In genomic region chr1:171741872-171742576, GRCh38 we compare ENCODE assay signal across 8 cellular contexts. TPM values are rescaled to one million over a fixed set of nuclear protein-coding genes. Genes with fewer than 3 reads are reported as not detected.
DNase-seq lines count a peak whose midpoint lies in the region; ATAC-seq and TF ChIP-seq lines count a peak whose summit lies in the region.

A gene with protein sequence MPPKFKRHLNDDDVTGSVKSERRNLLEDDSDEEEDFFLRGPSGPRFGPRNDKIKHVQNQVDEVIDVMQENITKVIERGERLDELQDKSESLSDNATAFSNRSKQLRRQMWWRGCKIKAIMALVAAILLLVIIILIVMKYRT (minus strand): TSS chr1:171742065. CDS start chr1:171738414, 3,651 bp downstream.

- peak within 1 kb of the TSS; percentile 96 for H3K4me3 ChIP-seq in WERI-Rb-1 (ENCODE audit: low read depth, low read length)
- peak within 1 kb of the TSS; percentile 87 to 92 (median 90) for H3K4me3 ChIP-seq in breast epithelium
- peak within 1 kb of the TSS; percentile 94 for H3K4me3 ChIP-seq in iPS-20b (ENCODE audit: low read length)
- H3K4me3 ChIP-seq in skin epidermis: peak within 1 kb of the TSS; percentile 77 to 96 (median 82)

- intact Hi-C loops in breast epithelium (cut with DNase I; ENCODE audit: low total_unique reads): no loop called here

- H3K36me3 ChIP-seq in WERI-Rb-1 (peaks cover 10% of the 10 kb centered on the region), breast epithelium (no peaks in the 10 kb centered on the region), iPS-20b (ENCODE audit: insufficient read depth, low read depth, low read length) (peaks cover 2% of the 10 kb centered on the region; the same call in 1 of the 2 replicates)

- H3K4me1 ChIP-seq in breast epithelium: peaks cover 0 to 4% of the 10 kb centered on the region in 2 donors
- H3K4me1 ChIP-seq in iPS-20b (ENCODE audit: insufficient read depth, low read length): peaks cover 15% of the 10 kb centered on the region

- ATAC-seq in GM18868 (IDR thresholded peaks at IDR 0.05; ENCODE audit: unreplicated experiment) (peak; percentile 86), HG03097 (IDR thresholded peaks at IDR 0.05; ENCODE audit: low FRiP score, unreplicated experiment) (peak; percentile 79)

- TF ChIP-seq POLR2A in breast epithelium (IDR thresholded peaks at IDR 0.05): peak; percentile 93

- in situ Hi-C loops in ACHN (cut with HindIII; ENCODE audit: low pct_ligation_motif_present, low pct_unique_long_range_greater_than_20kb, low sequenced_read_pairs): no loop called here

- H3K27ac ChIP-seq in WERI-Rb-1 (peak within 1 kb of the TSS; percentile 96), breast epithelium (peak within 1 kb of the TSS; percentile 98 to 99), iPS-20b (ENCODE audit: low read length) (peak within 1 kb of the TSS; percentile 72), skin epidermis (peak within 1 kb of the TSS; percentile 83 to 98 (median 95))

- peak within 1 kb of the TSS; percentile 90 for H3K9ac ChIP-seq in iPS-20b (ENCODE audit: low read depth, low read length)

- no peaks in the 10 kb centered on the region for H3K9me3 ChIP-seq in WERI-Rb-1 (ENCODE audit: severe bottlenecking)
- no peaks in the 10 kb centered on the region for H3K9me3 ChIP-seq in breast epithelium
- H3K9me3 ChIP-seq in iPS-20b (ENCODE audit: insufficient read depth, low read depth, low read length): no peaks in the 10 kb centered on the region

- no peak for TF ChIP-seq CTCF in WERI-Rb-1 (IDR thresholded peaks at IDR 0.05; ENCODE audit: low read depth, low read length)
- TF ChIP-seq CTCF in breast epithelium (IDR thresholded peaks at IDR 0.05): no peak

- DNase-seq in ACHN (peak; percentile 86), NCI-H2171 treated with DMSO at 0.1 percent for 48 hours (lab: John Stamatoyannopoulos, UW) (peak; percentile 86), WERI-Rb-1 (peak; percentile 92), breast epithelium (ENCODE audit: low spot score in 2 of 2) (peak; percentile 85)

- no peaks in the 10 kb centered on the region for H3K27me3 ChIP-seq in WERI-Rb-1 (ENCODE audit: insufficient read depth, low read depth, severe bottlenecking)
- H3K27me3 ChIP-seq in breast epithelium: no peaks in the 10 kb centered on the region
- no peaks in the 10 kb centered on the region for H3K27me3 ChIP-seq in iPS-20b (ENCODE audit: insufficient read depth, low read length)

RNA-seq across cellular contexts. Expression of the gene that starts here (rescaled TPM):
- 10 to 100 TPM; 10.5 to 16.3 (median 14.0) TPM for total RNA-seq in breast epithelium

Comparison
In these comparisons a context has a peak if more than half of its experiments do, and no peak if none do; other contexts are left out.
1. Peak in every context shown above with its lines: DNase-seq, ATAC-seq, H3K4me3 ChIP-seq and H3K27ac ChIP-seq.